18 cellular contexts compared by ENCODE assay signal in the genomic region with DNA sequence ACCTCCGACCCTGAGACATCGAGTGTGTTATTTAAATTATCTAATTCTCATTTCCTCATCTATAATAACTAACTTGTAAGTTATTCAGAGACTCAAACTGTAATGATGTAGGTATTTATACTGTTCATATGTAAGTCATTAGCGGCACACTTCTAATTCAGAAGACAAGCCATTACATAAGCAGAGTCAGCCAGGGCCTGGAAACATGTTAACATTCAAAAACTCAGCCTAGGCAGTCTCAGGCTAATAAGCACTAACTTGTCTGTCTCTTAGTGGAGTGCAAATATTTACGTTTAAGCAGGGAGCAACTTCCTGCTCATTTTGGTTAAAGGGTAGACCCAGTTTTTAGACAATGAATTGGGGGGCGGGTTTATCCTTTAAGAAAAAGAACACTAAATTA.
"Had no signal": no experiment of that assay in that cellular context is flagged by ENCODE, and none has a peak within 500 bp of the region (broad histone marks: within the 10 kb centered on the region; RNA-seq: fewer than 3 reads in every experiment).

No MANE protein-coding gene starts in this region.

- H3K4me1 ChIP-seq: body of pancreas, tibial artery had no signal

- H3K4me1 Mint-ChIP-seq: activated B cell treated with CpG ODN at 0.5 μM for 24 hours; activated CD4-positive, alpha-beta T cell treated with anti-CD3 and anti-CD28 coated beads, Interleukin-2, amount 10 ng/mL, durations not matched to agents 24 days and 14 days; activated naive CD8-positive, alpha-beta T cell treated with anti-CD3 and anti-CD28 coated beads for 36 hours; stimulated activated naive B cell treated with anti-CD40 and anti-IgM and Interleukin-4, amounts not matched to agents 10 μg/mL and 1 μg/mL and 100 μg/mL, for 72 hours had no signal

- DNase-seq: activated B cell treated with CpG ODN at 0.5 μM for 24 hours; activated CD4-positive, alpha-beta T cell treated with anti-CD3 and anti-CD28 coated beads, Interleukin-2, amount 10 ng/mL, durations not matched to agents 24 days and 14 days; activated CD8-positive, alpha-beta memory T cell treated with anti-CD3 and anti-CD28 coated beads, Interleukin-2, amount 50 U/mL, for 4 hours; activated CD8-positive, alpha-beta T cell treated with anti-CD3 and anti-CD28 coated beads, Interleukin-2, amount 10 ng/mL, durations not matched to agents 7 days and 5 days; activated naive CD8-positive, alpha-beta T cell treated with anti-CD3 and anti-CD28 coated beads for 36 hours; amygdala; body of pancreas; cortex of kidney; effector CD8-positive, alpha-beta T cell; hypothalamus; kidney glomerular epithelial cell; left ventricle myocardium superior; mesendoderm; stimulated activated CD4-positive, alpha-beta T cell treated with anti-CD3 and anti-CD28 coated beads, Interleukin-2, amount 100 ng/mL, for 48 hours; stimulated activated naive B cell treated with anti-CD40 and anti-IgM and Interleukin-4, amounts not matched to agents 10 μg/mL and 1 μg/mL and 100 μg/mL, for 72 hours; tibial artery had no signal

- H3K27me3 Mint-ChIP-seq: activated CD4-positive, alpha-beta T cell treated with anti-CD3 and anti-CD28 coated beads, Interleukin-2, amount 10 ng/mL, durations not matched to agents 24 days and 14 days; activated naive CD8-positive, alpha-beta T cell treated with anti-CD3 and anti-CD28 coated beads for 36 hours; natural killer cell treated with Interleukin-12 subunit alpha and Interleukin-12 subunit beta and Interleukin-15 and Interleukin-18, amount 100 ng/mL, for 72 hours had no signal

- H3K27me3 ChIP-seq: body of pancreas, tibial artery, vagina had no signal

- H3K36me3 ChIP-seq: tibial artery, vagina had no signal

- H3K9me3 Mint-ChIP-seq: activated B cell treated with CpG ODN at 0.5 μM for 24 hours; activated CD4-positive, alpha-beta T cell treated with anti-CD3 and anti-CD28 coated beads, Interleukin-2, amount 10 ng/mL, durations not matched to agents 24 days and 14 days; activated naive CD8-positive, alpha-beta T cell treated with anti-CD3 and anti-CD28 coated beads for 36 hours; stimulated activated naive B cell treated with anti-CD40 and anti-IgM and Interleukin-4, amounts not matched to agents 10 μg/mL and 1 μg/mL and 100 μg/mL, for 72 hours had no signal

- H3K27ac ChIP-seq: body of pancreas, tibial artery, vagina had no signal

- H3K4me3 ChIP-seq: body of pancreas, tibial artery, vagina had no signal

- H3K4me3 Mint-ChIP-seq: activated B cell treated with CpG ODN at 0.5 μM for 24 hours; activated CD4-positive, alpha-beta T cell treated with anti-CD3 and anti-CD28 coated beads, Interleukin-2, amount 10 ng/mL, durations not matched to agents 24 days and 14 days; activated CD8-positive, alpha-beta T cell treated with anti-CD3 and anti-CD28 coated beads, Interleukin-2, amount 10 ng/mL, durations not matched to agents 7 days and 5 days; activated naive CD8-positive, alpha-beta T cell treated with anti-CD3 and anti-CD28 coated beads for 36 hours; natural killer cell treated with Interleukin-12 subunit alpha and Interleukin-12 subunit beta and Interleukin-15 and Interleukin-18, amount 100 ng/mL, for 72 hours; stimulated activated naive B cell treated with anti-CD40 and anti-IgM and Interleukin-4, amounts not matched to agents 10 μg/mL and 1 μg/mL and 100 μg/mL, for 72 hours had no signal

- H3K36me3 Mint-ChIP-seq: activated naive CD8-positive, alpha-beta T cell treated with anti-CD3 and anti-CD28 coated beads for 36 hours; natural killer cell treated with Interleukin-12 subunit alpha and Interleukin-12 subunit beta and Interleukin-15 and Interleukin-18, amount 100 ng/mL, for 72 hours; stimulated activated naive B cell treated with anti-CD40 and anti-IgM and Interleukin-4, amounts not matched to agents 10 μg/mL and 1 μg/mL and 100 μg/mL, for 72 hours had no signal

- H3K27ac Mint-ChIP-seq: activated B cell treated with CpG ODN at 0.5 μM for 24 hours; activated CD4-positive, alpha-beta T cell treated with anti-CD3 and anti-CD28 coated beads, Interleukin-2, amount 10 ng/mL, durations not matched to agents 24 days and 14 days; activated CD8-positive, alpha-beta T cell treated with anti-CD3 and anti-CD28 coated beads, Interleukin-2, amount 10 ng/mL, durations not matched to agents 7 days and 5 days; activated naive CD8-positive, alpha-beta T cell treated with anti-CD3 and anti-CD28 coated beads for 36 hours; natural killer cell treated with Interleukin-12 subunit alpha and Interleukin-12 subunit beta and Interleukin-15 and Interleukin-18, amount 100 ng/mL, for 72 hours; stimulated activated naive B cell treated with anti-CD40 and anti-IgM and Interleukin-4, amounts not matched to agents 10 μg/mL and 1 μg/mL and 100 μg/mL, for 72 hours had no signal

- H3K9me3 ChIP-seq: body of pancreas, tibial artery, vagina had no signal

- ATAC-seq: activated CD8-positive, alpha-beta T cell treated with anti-CD3 and anti-CD28 coated beads, Interleukin-2, amount 10 ng/mL, durations not matched to agents 7 days and 5 days; body of pancreas; left ventricle myocardium superior; natural killer cell treated with Interleukin-12 subunit alpha and Interleukin-12 subunit beta and Interleukin-15 and Interleukin-18, amount 100 ng/mL, for 72 hours; stimulated activated naive B cell treated with anti-CD40 and anti-IgM and Interleukin-4, amounts not matched to agents 10 μg/mL and 1 μg/mL and 100 μg/mL, for 72 hours had no signal
